ENCODE assay signal across 18 cellular contexts in genomic region chr10:65720901-65721300, GRCh38.
A peak's percentile ranks its signal among the peaks of the same experiment; 100 is the strongest.
DNase-seq lines count a peak whose midpoint lies in the region; FAIRE-seq and TF ChIP-seq lines count a peak whose summit lies in the region.
"Had no signal": no experiment of that assay in that cellular context is flagged by ENCODE, and none has a peak within 500 bp of the region (broad histone marks: within the 10 kb centered on the region; RNA-seq: fewer than 3 reads in every experiment).

No MANE protein-coding gene starts in this region.

- no peaks in the 10 kb centered on the region for H3K27me3 ChIP-seq in ACC112 (ENCODE audit: insufficient read depth, low read length)
- no peaks in the 10 kb centered on the region for H3K27me3 ChIP-seq in small intestine (ENCODE audit: control insufficient read depth in 2 of 2, insufficient read depth in 2 of 2, low read length in 2 of 2)
- no peaks in the 10 kb centered on the region for H3K27me3 ChIP-seq in prostate gland (replicated peaks; ENCODE audit: insufficient read depth)

- no peak for DNase-seq in D721Med (ENCODE audit: insufficient read length, low spot score)
- no peak for DNase-seq in small intestine
- DNase-seq in prostate gland (ENCODE audit: low spot score), result no peak
- no peak for DNase-seq in globus pallidus (ENCODE audit: low spot score)
- DNase-seq: AML-193; Caco-2; CD4-positive, alpha-beta T cell; DMS153; DMS79; GDM1; GOT3; H7; IMR-90 had no signal

- H3K36me3 ChIP-seq in ACC112 (ENCODE audit: insufficient read depth, low read length), result no peaks in the 10 kb centered on the region
- H3K36me3 ChIP-seq in small intestine (ENCODE audit: control insufficient read depth in 2 of 2, insufficient read depth in 2 of 2, low read length in 2 of 2), result no peaks in the 10 kb centered on the region
- no peaks in the 10 kb centered on the region for H3K36me3 ChIP-seq in prostate gland

- H2AFZ ChIP-seq in ACC112 (ENCODE audit: low read length, unreplicated experiment), result no peak overlapping the region

- H3K9me3 ChIP-seq in small intestine (ENCODE audit: control insufficient read depth, low read depth) (no peaks in the 10 kb centered on the region), prostate gland (no peaks in the 10 kb centered on the region)
- H3K9me3 ChIP-seq: Caco-2 had no signal

- no peaks in the 10 kb centered on the region for H3K79me2 ChIP-seq in ACC112 (ENCODE audit: control insufficient read depth, insufficient read depth, low read length, unreplicated experiment)

- intact Hi-C loops in prostate gland (cut with DNase I), result no loop called here

- WGBS in small intestine, 3 donors, result 84 to 91% (median 87%) methylated on average over 4 of the region's 4 CpGs
- 94% methylated on average over 4 of the region's 4 CpGs for WGBS in prostate gland

- no peaks in the 10 kb centered on the region for H3K4me1 ChIP-seq in ACC112 (ENCODE audit: control insufficient read depth, insufficient read depth, low read length, unreplicated experiment)
- no peaks in the 10 kb centered on the region for H3K4me1 ChIP-seq in small intestine (ENCODE audit: control insufficient read depth in 2 of 2, insufficient read depth in 1 of 2, low read depth in 1 of 2, low read length in 1 of 2)
- H3K4me1 ChIP-seq in prostate gland (replicated peaks), result no peaks in the 10 kb centered on the region
- H3K4me1 ChIP-seq: Caco-2 had no signal

- H3K27ac ChIP-seq in ACC112 (ENCODE audit: low read depth, low read length) (no peak overlapping the region), small intestine (ENCODE audit: low read depth in 1 of 2, low read length in 1 of 2) (no peak overlapping the region), prostate gland (no peak overlapping the region)
- H3K27ac ChIP-seq: C4-2B had no signal

- no peak for TF ChIP-seq POLR2A in prostate gland (IDR thresholded peaks at IDR 0.05)

- no peak for TF ChIP-seq CTCF in D721Med (IDR thresholded peaks at IDR 0.05; ENCODE audit: insufficient read depth, missing control alignments)
- no peak for TF ChIP-seq CTCF in prostate gland (IDR thresholded peaks at IDR 0.05)

- H3K4me3 ChIP-seq in ACC112 (ENCODE audit: low read depth, low read length) (peak overlapping the region; percentile 25; the same call in 1 of the 2 replicates), small intestine (ENCODE audit: low read depth in 1 of 2, low read length in 2 of 2) (no peak overlapping the region), prostate gland (no peak overlapping the region)

- peak; percentile 68 for FAIRE-seq in D721Med (lab: Jason Lieb, UNC)
- peak; percentile 33 for FAIRE-seq in endometrium (lab: Jason Lieb, UNC)
- peak; percentile 15 for FAIRE-seq in small intestine (lab: Jason Lieb, UNC)
- FAIRE-seq: A204.1, HTR-8/SVneo had no signal
